Comparison of ENCODE assay signal across 8 cellular contexts in genomic region chr4:173168396-173169177, GRCh38. TPM values are rescaled to one million over a fixed set of nuclear protein-coding genes. Genes with fewer than 3 reads are reported as not detected.
DNase-seq lines count a peak whose midpoint lies in the region; ATAC-seq and TF ChIP-seq lines count a peak whose summit lies in the region.

GALNT7 (plus strand) TSS chr4:173168811; CDS start chr4:173168836, 25 bp downstream.

- H4K20me1 ChIP-seq in neural cell (ENCODE audit: insufficient read depth): no peaks in the 10 kb centered on the region

- peak within 1 kb of the TSS; percentile 86 for H3K4me3 ChIP-seq in RWPE2 (ENCODE audit: severe bottlenecking)
- H3K4me3 ChIP-seq in fibroblast of the aortic adventitia (ENCODE audit: low read depth, low read length): peak within 1 kb of the TSS; percentile 87
- peak within 1 kb of the TSS; percentile 97 for H3K4me3 ChIP-seq in neural cell (ENCODE audit: low read length)
- peak within 1 kb of the TSS; percentile 76 to 86 (median 85) for H3K4me3 ChIP-seq in subcutaneous abdominal adipose tissue (ENCODE audit: low read depth in 1 of 5, low read length in 5 of 5)

- H3K27me3 Mint-ChIP-seq in activated T-helper 2 cell treated with anti-CD3 and anti-CD28 coated beads, Interferon-gamma antibody, Interleukin-2, Interleukin-4, amounts not matched to agents 10 μg/mL and 5 μg/mL and 100 μg/mL, durations not matched to agents 14 hours and 24 hours and 36 hours (ENCODE audit: low read depth): no peaks in the 10 kb centered on the region

- H3F3A ChIP-seq in neural cell (ENCODE audit: insufficient read depth, low read length, poor library complexity, severe bottlenecking): no peaks in the 10 kb centered on the region

- peak; percentile 41 for ATAC-seq in GM21723 (IDR thresholded peaks at IDR 0.05; ENCODE audit: unreplicated experiment)
- peak; percentile 74 for ATAC-seq in RWPE2 (ENCODE audit: low read depth)

- H3K79me2 ChIP-seq in neural cell (replicated peaks; ENCODE audit: insufficient read depth, low read length): peaks cover 30% of the 10 kb centered on the region

- peak within 1 kb of the TSS; percentile 85 for H3K4me2 ChIP-seq in neural cell (ENCODE audit: low read length)

- no peaks in the 10 kb centered on the region for H3K36me3 ChIP-seq in KOPT-K1 (ENCODE audit: insufficient read depth, low read length)
- 0 out of 2 replicates have a peak, but pooled peaks cover 3% of the 10 kb centered on the region for H3K36me3 ChIP-seq in RWPE2 (ENCODE audit: low read depth)
- H3K36me3 ChIP-seq in neural cell (ENCODE audit: insufficient read depth, low read length): no peaks in the 10 kb centered on the region
- peaks cover 0 to 4% (median 0%) of the 10 kb centered on the region in 5 donors for H3K36me3 ChIP-seq in subcutaneous abdominal adipose tissue (ENCODE audit: control insufficient read depth in 5 of 5, insufficient read depth in 5 of 5, low read length in 5 of 5)

- H3K9ac ChIP-seq in neural cell (ENCODE audit: low read length) (peak within 1 kb of the TSS; percentile 67), subcutaneous abdominal adipose tissue (ENCODE audit: low read length in 5 of 5) (peak within 1 kb of the TSS in 4 of 5 donors; percentile 62 to 81 (median 72))

- H3K9me3 Mint-ChIP-seq in activated T-helper 2 cell treated with anti-CD3 and anti-CD28 coated beads, Interferon-gamma antibody, Interleukin-2, Interleukin-4, amounts not matched to agents 10 μg/mL and 5 μg/mL and 100 μg/mL, durations not matched to agents 14 hours and 24 hours and 36 hours: no peaks in the 10 kb centered on the region

- intact Hi-C loops in activated T-helper 2 cell treated with anti-CD3 and anti-CD28 coated beads, Interferon-gamma antibody, Interleukin-2, Interleukin-4, amounts not matched to agents 10 μg/mL and 5 μg/mL and 100 μg/mL, durations not matched to agents 14 hours and 24 hours and 36 hours (cut with micrococcal nuclease): loop anchor here (1.0 to 5.0 kb wide), 5 partner anchors 23 to 202 kb away; partner anchors contain the start of genes HMGB2 and SAP30

- H3K27ac ChIP-seq in KOPT-K1 (ENCODE audit: low read depth, low read length, poor library complexity, severe bottlenecking) (peak within 1 kb of the TSS; percentile 84), RWPE2 (ENCODE audit: poor library complexity, severe bottlenecking) (peak within 1 kb of the TSS; percentile 72), neural cell (ENCODE audit: low read length) (peak within 1 kb of the TSS; percentile 55), subcutaneous abdominal adipose tissue (ENCODE audit: low read depth, low read length) (peak within 1 kb of the TSS; percentile 78)

- peaks cover 43% of the 10 kb centered on the region for H3K4me1 Mint-ChIP-seq in activated T-helper 2 cell treated with anti-CD3 and anti-CD28 coated beads, Interferon-gamma antibody, Interleukin-2, Interleukin-4, amounts not matched to agents 10 μg/mL and 5 μg/mL and 100 μg/mL, durations not matched to agents 14 hours and 24 hours and 36 hours (ENCODE audit: low read depth)

- H3K9me2 ChIP-seq in neural cell (ENCODE audit: insufficient read depth, low read length): no peaks in the 10 kb centered on the region

- H3K36me3 Mint-ChIP-seq in activated T-helper 2 cell treated with anti-CD3 and anti-CD28 coated beads, Interferon-gamma antibody, Interleukin-2, Interleukin-4, amounts not matched to agents 10 μg/mL and 5 μg/mL and 100 μg/mL, durations not matched to agents 14 hours and 24 hours and 36 hours (ENCODE audit: low read depth): peaks cover 10% of the 10 kb centered on the region

- DNase-seq in DMS79 treated with DMSO at 0.1 percent for 48 hours (lab: John Stamatoyannopoulos, UW) (peak; percentile 48), RWPE2 (ENCODE audit: low spot score) (peak; percentile 74), fibroblast of the aortic adventitia (ENCODE audit: low read depth) (peak; percentile 37)
- DNase-seq in activated T-helper 2 cell treated with anti-CD3 and anti-CD28 coated beads, Interferon-gamma antibody, Interleukin-2, Interleukin-4, amounts not matched to agents 10 μg/mL and 5 μg/mL and 100 μg/mL, durations not matched to agents 14 hours and 24 hours and 36 hours (ENCODE audit: low spot score): peak; percentile 45

- TF ChIP-seq EP300 in neural cell (conservative IDR thresholded peaks at IDR 0.05; ENCODE audit: poor library complexity, severe bottlenecking): no peak

- no peak for TF ChIP-seq RAD21 in neural cell (conservative IDR thresholded peaks at IDR 0.05)

- TF ChIP-seq CTCF in RWPE2 (IDR thresholded peaks at IDR 0.05; ENCODE audit: poor library complexity, severe bottlenecking) (no peak), fibroblast of the aortic adventitia (IDR thresholded peaks at IDR 0.05; ENCODE audit: insufficient read depth, low read length) (no peak), neural cell (IDR thresholded peaks at IDR 0.05; ENCODE audit: poor library complexity, severe bottlenecking) (no peak)

- H2AFZ ChIP-seq in neural cell (ENCODE audit: low read depth, low read length): peak within 1 kb of the TSS; percentile 41

- peak within 1 kb of the TSS; percentile 98 for H3K4me3 Mint-ChIP-seq in activated T-helper 2 cell treated with anti-CD3 and anti-CD28 coated beads, Interferon-gamma antibody, Interleukin-2, Interleukin-4, amounts not matched to agents 10 μg/mL and 5 μg/mL and 100 μg/mL, durations not matched to agents 14 hours and 24 hours and 36 hours (ENCODE audit: low read depth)

- peaks cover 8% of the 10 kb centered on the region for H3K4me1 ChIP-seq in RWPE2 (ENCODE audit: insufficient read depth, poor library complexity, severe bottlenecking)
- H3K4me1 ChIP-seq in subcutaneous abdominal adipose tissue (ENCODE audit: control insufficient read depth in 5 of 5, insufficient read depth in 5 of 5, low read length in 5 of 5): peaks cover 0 to 23% (median 18%) of the 10 kb centered on the region in 5 donors

- H3K9me3 ChIP-seq in KOPT-K1 (ENCODE audit: insufficient read depth, low read length, poor library complexity, severe bottlenecking) (no peaks in the 10 kb centered on the region), RWPE2 (ENCODE audit: severe bottlenecking) (no peaks in the 10 kb centered on the region), neural cell (ENCODE audit: low read length) (no peaks in the 10 kb centered on the region), subcutaneous abdominal adipose tissue (ENCODE audit: control insufficient read depth in 5 of 5, low read length in 5 of 5) (no peaks in the 10 kb centered on the region)

- H3K27me3 ChIP-seq in RWPE2 (ENCODE audit: insufficient read depth, poor library complexity, severe bottlenecking) (no peaks in the 10 kb centered on the region), neural cell (ENCODE audit: insufficient read depth, low read depth, low read length) (no peaks in the 10 kb centered on the region), subcutaneous abdominal adipose tissue (ENCODE audit: control insufficient read depth in 5 of 5, insufficient read depth in 4 of 5, low read length in 5 of 5) (no peaks in the 10 kb centered on the region)

- peak within 1 kb of the TSS; percentile 95 for H3K27ac Mint-ChIP-seq in activated T-helper 2 cell treated with anti-CD3 and anti-CD28 coated beads, Interferon-gamma antibody, Interleukin-2, Interleukin-4, amounts not matched to agents 10 μg/mL and 5 μg/mL and 100 μg/mL, durations not matched to agents 14 hours and 24 hours and 36 hours

TF ChIP-seq in neural cell, 6 proteins besides CTCF, POLR2A, EP300 and RAD21:
- TF ChIP-seq SMC3 (conservative IDR thresholded peaks at IDR 0.05; ENCODE audit: poor library complexity) (no peak), REST (IDR thresholded peaks at IDR 0.05; ENCODE audit: borderline replicate concordance) (no peak), POLR2AphosphoS5 (IDR thresholded peaks at IDR 0.05) (no peak), MXI1 (conservative IDR thresholded peaks at IDR 0.05; ENCODE audit: poor library complexity, severe bottlenecking) (peak; percentile 58)
TF ChIP-seq in neural cell: peak in this region for 1.

RNA-seq across cellular contexts. Expression of gene GALNT7, which starts in this region (rescaled TPM):
- 28.9 and 33.1 TPM in 2 replicates for total RNA-seq in activated T-helper 2 cell treated with anti-CD3 and anti-CD28 coated beads, Interferon-gamma antibody, Interleukin-2, Interleukin-4, amounts not matched to agents 10 μg/mL and 5 μg/mL and 100 μg/mL, durations not matched to agents 14 hours and 24 hours and 36 hours
- total RNA-seq in fibroblast of the aortic adventitia (ENCODE audit: low replicate concordance): 15.4 and 19.6 TPM in 2 replicates
- 14.9 and 15.0 TPM in 2 replicates for polyA plus RNA-seq in neural cell
- polyA minus RNA-seq in neural cell: 24.3 and 31.8 TPM in 2 replicates

Comparison
In these comparisons a context has a peak if more than half of its experiments do, and no peak if none do; other contexts are left out.
1. Peak in every context shown above with its lines: DNase-seq, ATAC-seq, H3K4me3 ChIP-seq and H3K27ac ChIP-seq.